Comparison of ENCODE assay signal across 9 cellular contexts in the genomic region with DNA sequence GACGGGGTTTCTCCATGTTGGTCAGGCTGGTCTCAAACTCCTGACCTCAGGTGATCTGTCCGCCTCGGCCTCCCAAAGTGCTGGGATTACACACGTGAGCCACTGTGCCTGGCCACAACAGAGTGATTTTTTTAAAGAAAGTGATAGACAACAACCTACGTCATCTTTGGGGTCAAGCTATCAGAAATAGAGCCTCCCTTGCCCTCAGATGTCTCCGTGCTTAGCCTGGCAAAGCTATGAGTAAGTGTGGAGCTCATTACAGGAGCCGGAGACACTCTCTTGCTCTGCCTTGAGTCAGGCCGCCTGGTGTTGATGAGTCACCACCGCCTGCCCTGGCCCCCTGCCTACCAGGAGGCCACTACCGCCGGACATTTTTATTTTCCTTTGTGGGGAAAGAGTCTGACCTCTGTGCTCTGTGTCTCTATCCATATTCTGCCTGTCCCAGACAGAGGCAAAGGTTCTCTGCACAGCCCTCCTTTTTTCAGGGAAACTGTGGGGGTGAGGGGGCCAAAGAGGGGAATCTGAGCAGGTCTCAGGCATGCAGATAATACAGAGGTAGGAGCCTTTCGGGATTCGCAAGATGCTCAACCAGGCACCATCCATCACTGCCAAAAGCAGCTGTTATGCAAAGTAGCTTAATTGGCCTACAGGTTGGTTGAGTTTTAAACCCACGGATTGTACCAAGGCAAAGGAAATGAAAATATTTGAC.
DNase-seq lines count a peak whose midpoint lies in the region; ATAC-seq and TF ChIP-seq lines count a peak whose summit lies in the region.
"Had no signal": no experiment of that assay in that cellular context is flagged by ENCODE, and none has a peak within 500 bp of the region (broad histone marks: within the 10 kb centered on the region; RNA-seq: fewer than 3 reads in every experiment).

No MANE protein-coding gene starts in this region.

- H3K9me3 Mint-ChIP-seq in T-cell, result no peaks in the 10 kb centered on the region
- no peaks in the 10 kb centered on the region for H3K9me3 Mint-ChIP-seq in activated CD4-positive, alpha-beta memory T cell treated with anti-CD3 and anti-CD28 coated beads for 36 hours

- WGBS in gastroesophageal sphincter (ENCODE audit: low coverage in 1 of 2), 2 donors, result 30 to 48% methylated on average over 2 to 3 of the region's 14 CpGs
- WGBS in prostate gland, result 54% methylated on average over 14 of the region's 14 CpGs
- 62 to 75% (median 71%) methylated on average over 14 of the region's 14 CpGs for WGBS in spleen, 5 donors

- ATAC-seq in gastroesophageal sphincter (peak; percentile 91), T-cell (replicated peaks in 1 of 4) (no peak), GM19395 (IDR thresholded peaks at IDR 0.05; ENCODE audit: unreplicated experiment) (no peak)

- H3K27ac ChIP-seq in gastroesophageal sphincter (peak overlapping the region in 3 of 4 donors; percentile 18 to 70 (median 29)), prostate gland (peak overlapping the region in 1 of 2 donors; percentile 27), spleen (peak overlapping the region in 3 of 8 donors; percentile 14 to 42 (median 18))
- H3K27ac ChIP-seq: neutrophil had no signal

- H3K4me3 ChIP-seq in gastroesophageal sphincter, result no peak overlapping the region
- H3K4me3 ChIP-seq in prostate gland, result no peak overlapping the region
- no peak overlapping the region for H3K4me3 ChIP-seq in spleen

- POLR2A ChIA-PET in T-cell (lab: Charles Lee), result no interaction called here
- POLR2A ChIA-PET in activated CD4-positive, alpha-beta memory T cell treated with anti-CD3 and anti-CD28 coated beads for 36 hours (lab: Charles Lee), result no interaction called here

- TF ChIP-seq POLR2A in gastroesophageal sphincter (IDR thresholded peaks at IDR 0.05) (no peak), prostate gland (IDR thresholded peaks at IDR 0.05) (no peak), spleen (IDR thresholded peaks at IDR 0.05) (no peak)

- H3K9me3 ChIP-seq in gastroesophageal sphincter (no peaks in the 10 kb centered on the region), prostate gland (no peaks in the 10 kb centered on the region), spleen (no peaks in the 10 kb centered on the region)
- H3K9me3 ChIP-seq: neutrophil had no signal

- TF ChIP-seq CTCF in gastroesophageal sphincter (IDR thresholded peaks at IDR 0.05), result no peak
- peak in 1 of 4 experiments; percentile 9 for TF ChIP-seq CTCF in prostate gland (IDR thresholded peaks at IDR 0.05)
- no peak for TF ChIP-seq CTCF in spleen (IDR thresholded peaks at IDR 0.05 in 8 of 11, conservative IDR thresholded peaks at IDR 0.05 in 3 of 11)

- peak; percentile 76 for DNase-seq in HK-2 (ENCODE audit: unreplicated experiment)
- DNase-seq in SW480 (ENCODE audit: low spot score), result peak; percentile 97
- DNase-seq in prostate gland (ENCODE audit: low spot score), result peak; percentile 46
- DNase-seq in T-cell, result no peak
- no peak for DNase-seq in spleen
- DNase-seq in activated CD4-positive, alpha-beta memory T cell treated with anti-CD3 and anti-CD28 coated beads for 36 hours, result no peak

- H3K4me1 ChIP-seq in gastroesophageal sphincter (peaks cover 0 to 11% (median 8%) of the 10 kb centered on the region in 3 donors), prostate gland (replicated peaks) (no peaks in the 10 kb centered on the region), spleen (peaks cover 0 to 45% (median 12%) of the 10 kb centered on the region in 6 donors)

- H3K27me3 ChIP-seq in gastroesophageal sphincter (no peaks in the 10 kb centered on the region), prostate gland (replicated peaks; ENCODE audit: insufficient read depth) (no peaks in the 10 kb centered on the region), spleen (replicated peaks in 1 of 7) (no peaks in the 10 kb centered on the region)
- H3K27me3 ChIP-seq: neutrophil had no signal

- H3K36me3 Mint-ChIP-seq in T-cell, result no peaks in the 10 kb centered on the region
- no peaks in the 10 kb centered on the region for H3K36me3 Mint-ChIP-seq in activated CD4-positive, alpha-beta memory T cell treated with anti-CD3 and anti-CD28 coated beads for 36 hours

- H3K4me1 Mint-ChIP-seq in T-cell, result no peaks in the 10 kb centered on the region
- no peaks in the 10 kb centered on the region for H3K4me1 Mint-ChIP-seq in activated CD4-positive, alpha-beta memory T cell treated with anti-CD3 and anti-CD28 coated beads for 36 hours (ENCODE audit: low read depth)

- intact Hi-C loops in prostate gland (cut with DNase I) (loop anchor here (10.0 kb wide), 1 partner anchor 120 kb away; the partner anchor contains the start of gene CPEB4), spleen (cut with DNase I; ENCODE audit: low total_unique reads) (no loop called here)
- intact Hi-C loops in activated CD4-positive, alpha-beta memory T cell treated with anti-CD3 and anti-CD28 coated beads for 36 hours (cut with micrococcal nuclease), result no loop called here

- H3K27ac Mint-ChIP-seq in T-cell, result no peak overlapping the region
- H3K27ac Mint-ChIP-seq in activated CD4-positive, alpha-beta memory T cell treated with anti-CD3 and anti-CD28 coated beads for 36 hours, result no peak overlapping the region

- peaks cover 0 to 6% of the 10 kb centered on the region in 2 donors for H3K27me3 Mint-ChIP-seq in T-cell
- peaks cover 7% of the 10 kb centered on the region for H3K27me3 Mint-ChIP-seq in activated CD4-positive, alpha-beta memory T cell treated with anti-CD3 and anti-CD28 coated beads for 36 hours

- H3K4me3 Mint-ChIP-seq in T-cell, result no peak overlapping the region
- H3K4me3 Mint-ChIP-seq in activated CD4-positive, alpha-beta memory T cell treated with anti-CD3 and anti-CD28 coated beads for 36 hours, result no peak overlapping the region

- CTCF ChIA-PET in T-cell (lab: Charles Lee), result interaction anchor here in 1 of 2 donors (0.6 kb wide), 1 partner anchor 217 kb away, joined by 3 read pairs; no protein-coding TSS in a partner anchor
- CTCF ChIA-PET in activated CD4-positive, alpha-beta memory T cell treated with anti-CD3 and anti-CD28 coated beads for 36 hours (lab: Charles Lee), result interaction anchor here (0.7 kb wide), 1 partner anchor 69 kb away, joined by 3 read pairs; no protein-coding TSS in a partner anchor

- H3K36me3 ChIP-seq in gastroesophageal sphincter, result no peaks in the 10 kb centered on the region
- no peaks in the 10 kb centered on the region for H3K36me3 ChIP-seq in prostate gland
- no peaks in the 10 kb centered on the region for H3K36me3 ChIP-seq in spleen
- H3K36me3 ChIP-seq: neutrophil had no signal

- no peak for TF ChIP-seq EP300 in gastroesophageal sphincter (IDR thresholded peaks at IDR 0.05)

Comparison
In these comparisons a context has a peak if more than half of its experiments do, and no peak if none do; other contexts are left out.
1. DNase-seq: peak in HK-2 (single experiment), SW480 (single experiment) and prostate gland (single experiment); none in T-cell (0 of 34), spleen (single experiment) and activated CD4-positive, alpha-beta memory T cell treated with anti-CD3 and anti-CD28 coated beads for 36 hours (single experiment).